25 cellular contexts compared by ENCODE assay signal in genomic region chr3:133841196-133841595, GRCh38. TPM values are rescaled to one million over a fixed set of nuclear protein-coding genes. Genes with fewer than 3 reads are reported as not detected.
"Had no signal": no experiment of that assay in that cellular context is flagged by ENCODE, and none has a peak within 500 bp of the region (broad histone marks: within the 10 kb centered on the region; RNA-seq: fewer than 3 reads in every experiment).

No MANE protein-coding gene starts in this region.

- H3K4me3 ChIP-seq: MG63, SJSA1, SK-N-MC had no signal

- H3K4me1 ChIP-seq: SJSA1 had no signal

- H3K27ac ChIP-seq: SJSA1, SK-N-MC had no signal

- ATAC-seq: HepG2 had no signal

- H3K27me3 ChIP-seq: MG63, SJSA1 had no signal

- H3K36me3 ChIP-seq: MG63, SJSA1 had no signal

- DNase-seq: IMR-90, Karpas-422, KG1, MG63, NCI-H1092, NCI-H1105 treated with DMSO at 0.1 percent for 48 hours, NCI-H1417 treated with DMSO at 0.1 percent for 48 hours, NCI-H146, NCI-H1694 treated with DMSO at 0.1 percent for 48 hours, NCI-H1930, NCI-H2081, NCI-H2107, NCI-H2171, NCI-H226, NCI-H446, NCI-H510A, NCI-H69, NCI-H774, Right ventricle myocardium superior, RPMI8226, SIG-M5 had no signal

- H3K9me3 ChIP-seq: MG63, SJSA1 had no signal

RNA-seq across cellular contexts. Expression of gene RAB6B, which starts 54.5 kb away (rescaled TPM):
- total RNA-seq: HepG2, HT-29 had no signal
